ENCODE assay signal across 2 cellular contexts in genomic region chr16:75121949-75122568, GRCh38.
TF ChIP-seq lines count a peak whose summit lies in the region.

No MANE protein-coding gene starts in this region.

TF ChIP-seq in HEK293, 187 proteins besides CTCF, POLR2A, EP300 and RAD21:
- TF ChIP-seq ZNF280D (tag by site-specific recombination; IDR thresholded peaks at IDR 0.05) (no peak), SETDB1 (IDR thresholded peaks at IDR 0.05; ENCODE audit: insufficient read length, low read length) (peak; percentile 99), ZNF514 (tag by site-specific recombination; IDR thresholded peaks at IDR 0.05) (no peak), ZNF19 (tag by site-specific recombination; IDR thresholded peaks at IDR 0.05; ENCODE audit: low read depth) (no peak), SCRT1 (tag by site-specific recombination; IDR thresholded peaks at IDR 0.05; ENCODE audit: borderline replicate concordance) (no peak), ZNF561 (tag by site-specific recombination; IDR thresholded peaks at IDR 0.05; ENCODE audit: borderline replicate concordance) (peak; percentile 94), ZNF280C (tag by site-specific recombination; IDR thresholded peaks at IDR 0.05) (no peak)

TF ChIP-seq in GM12878, 131 proteins besides CTCF, POLR2A, EP300 and RAD21:
- no peak for TF ChIP-seq NKRF (conservative IDR thresholded peaks at IDR 0.05)
- TF ChIP-seq KLF5 (IDR thresholded peaks at IDR 0.05; ENCODE audit: partially characterized antibody) = peak; percentile 49
- TF ChIP-seq CBX5 (IDR thresholded peaks at IDR 0.05; ENCODE audit: low read depth) = peak; percentile 98
